Comparison of ENCODE assay signal across 16 cellular contexts in the genomic region with DNA sequence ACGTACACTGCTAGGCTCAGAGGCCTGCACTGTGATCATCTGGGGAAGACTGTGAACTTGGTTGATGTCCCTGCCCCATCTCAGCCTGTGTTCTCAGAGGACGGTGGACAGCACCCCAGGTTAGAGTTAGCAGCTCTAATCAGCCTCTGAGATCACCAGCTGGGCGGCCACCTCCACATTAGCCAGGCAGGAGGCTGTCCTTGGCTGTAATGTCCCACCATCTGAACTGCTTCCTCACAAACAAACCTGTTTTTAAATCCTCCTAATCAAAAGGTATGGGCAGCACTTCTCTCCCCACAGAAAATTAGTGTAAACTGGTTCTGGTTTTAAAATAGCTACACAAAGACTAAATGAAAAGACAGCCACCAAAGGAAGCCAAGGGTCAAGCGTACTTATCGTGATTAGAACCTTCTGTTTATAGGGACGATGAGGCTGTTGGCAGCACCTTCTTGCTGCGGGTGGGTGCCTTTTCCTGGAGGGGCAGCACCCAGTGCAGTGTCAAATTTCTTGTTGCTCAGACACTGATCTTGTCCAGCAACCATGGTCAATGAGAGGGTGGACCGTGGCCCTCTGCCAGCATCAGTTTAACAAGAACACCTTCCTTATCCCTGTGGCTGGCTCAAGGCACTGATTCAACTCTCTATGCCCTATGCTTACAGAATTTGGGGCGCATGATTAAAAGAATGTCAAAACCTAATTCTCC. TPM values are rescaled to one million over a fixed set of nuclear protein-coding genes. Genes with fewer than 3 reads are reported as not detected.
A peak's percentile ranks its signal among the peaks of the same experiment; 100 is the strongest.
DNase-seq lines count a peak whose midpoint lies in the region; ATAC-seq lines count a peak whose summit lies in the region.
"Had no signal": no experiment of that assay in that cellular context is flagged by ENCODE, and none has a peak within 500 bp of the region (broad histone marks: within the 10 kb centered on the region; RNA-seq: fewer than 3 reads in every experiment).

No MANE protein-coding gene starts in this region.

- no peaks in the 10 kb centered on the region for H3K4me1 Mint-ChIP-seq in stimulated activated naive B cell treated with anti-CD40 and anti-IgM and Interleukin-4, amounts not matched to agents 10 μg/mL and 1 μg/mL and 100 μg/mL, for 72 hours
- H3K4me1 Mint-ChIP-seq: activated naive CD8-positive, alpha-beta T cell treated with anti-CD3 and anti-CD28 coated beads, Interleukin-2, amount 10 ng/mL, durations not matched to agents 7 days and 5 days; natural killer cell; stimulated activated naive CD8-positive, alpha-beta T cell treated with anti-CD3 and anti-CD28 coated beads, Interleukin-15, amount 100 ng/mL, for 72 hours had no signal

- H2BK120ac ChIP-seq in neuronal stem cell (ENCODE audit: low read depth, low read length), result no peak overlapping the region

- no peaks in the 10 kb centered on the region for H3K36me3 Mint-ChIP-seq in stimulated activated naive B cell treated with anti-CD40 and anti-IgM and Interleukin-4, amounts not matched to agents 10 μg/mL and 1 μg/mL and 100 μg/mL, for 72 hours
- H3K36me3 Mint-ChIP-seq: activated naive CD8-positive, alpha-beta T cell treated with anti-CD3 and anti-CD28 coated beads, Interleukin-2, amount 10 ng/mL, durations not matched to agents 7 days and 5 days; natural killer cell had no signal

- no peak overlapping the region for H2BK12ac ChIP-seq in neuronal stem cell (ENCODE audit: low read length)

- no peak overlapping the region for H2BK15ac ChIP-seq in neuronal stem cell (ENCODE audit: low read length)

- no peak overlapping the region for H2AK5ac ChIP-seq in neuronal stem cell (ENCODE audit: low read depth, low read length)

- H3K9ac ChIP-seq in neuronal stem cell (ENCODE audit: low read depth, low read length, poor library complexity), result peak overlapping the region; percentile 53
- H3K9ac ChIP-seq: KMS-11 had no signal

- WGBS in neuronal stem cell (ENCODE audit: extremely low coverage in 2 of 2, insufficient read length in 2 of 2, insufficient replicate concordance in 1 of 2), 2 donors, result no CpG with 5 or more reads among the region's 9 CpGs

- H3K18ac ChIP-seq in neuronal stem cell (ENCODE audit: low read length), result peak overlapping the region; percentile 3

- no peak overlapping the region for H3K4me2 ChIP-seq in neuronal stem cell (ENCODE audit: insufficient read depth, low read length, poor library complexity, severe bottlenecking)
- H3K4me2 ChIP-seq: KMS-11 had no signal

- H3K27me3 ChIP-seq in neuronal stem cell (ENCODE audit: control insufficient read depth in 3 of 3, insufficient read depth in 3 of 3, low read depth in 1 of 3, low read length in 3 of 3), result peaks cover 0 to 10% (median 0%) of the 10 kb centered on the region in 3 experiments
- H3K27me3 ChIP-seq: SJSA1 had no signal

- no peak overlapping the region for H3K27ac Mint-ChIP-seq in stimulated activated naive B cell treated with anti-CD40 and anti-IgM and Interleukin-4, amounts not matched to agents 10 μg/mL and 1 μg/mL and 100 μg/mL, for 72 hours
- H3K27ac Mint-ChIP-seq: activated naive CD8-positive, alpha-beta T cell treated with anti-CD3 and anti-CD28 coated beads, Interleukin-2, amount 10 ng/mL, durations not matched to agents 7 days and 5 days; natural killer cell had no signal

- no peaks in the 10 kb centered on the region for H3K9me3 ChIP-seq in neuronal stem cell (replicated peaks in 1 of 2; ENCODE audit: control insufficient read depth in 2 of 2, insufficient read depth in 1 of 2, low read depth in 1 of 2, low read length in 2 of 2)
- H3K9me3 ChIP-seq: SJSA1 had no signal

- H2AFZ ChIP-seq in neuronal stem cell (ENCODE audit: low read length), result no peak overlapping the region

- no peak overlapping the region for H3K14ac ChIP-seq in neuronal stem cell (ENCODE audit: low read length)

- H3K4me3 ChIP-seq in neuronal stem cell (ENCODE audit: low read length in 2 of 2), result no peak overlapping the region
- H3K4me3 ChIP-seq: SJSA1 had no signal

- H3K36me3 ChIP-seq in neuronal stem cell (replicated peaks in 1 of 2; ENCODE audit: control insufficient read depth in 2 of 2, insufficient read depth in 2 of 2, low read length in 2 of 2), result no peaks in the 10 kb centered on the region
- H3K36me3 ChIP-seq: SJSA1 had no signal

- no peak overlapping the region for H3K4ac ChIP-seq in neuronal stem cell (ENCODE audit: low read length)

- peak overlapping the region; percentile 43 for H3K27ac ChIP-seq in epithelial cell of prostate
- H3K27ac ChIP-seq in neuronal stem cell (replicated peaks; ENCODE audit: low read length), result no peak overlapping the region
- H3K27ac ChIP-seq: KMS-11, SJSA1 had no signal

- peaks cover 11 to 12% of the 10 kb centered on the region in 2 donors for H3K27me3 Mint-ChIP-seq in stimulated activated naive B cell treated with anti-CD40 and anti-IgM and Interleukin-4, amounts not matched to agents 10 μg/mL and 1 μg/mL and 100 μg/mL, for 72 hours

- no peaks in the 10 kb centered on the region for H3K79me1 ChIP-seq in neuronal stem cell (ENCODE audit: low read depth, low read length)

- no peak for ATAC-seq in stimulated activated naive B cell treated with anti-CD40 and anti-IgM and Interleukin-4, amounts not matched to agents 10 μg/mL and 1 μg/mL and 100 μg/mL, for 72 hours (replicated peaks)
- ATAC-seq: natural killer cell; stimulated activated naive CD8-positive, alpha-beta T cell treated with anti-CD3 and anti-CD28 coated beads, Interleukin-15, amount 100 ng/mL, for 72 hours had no signal

- DNase-seq in Ammon's horn (ENCODE audit: low spot score) (peak; percentile 4), NCI-H2029 treated with DMSO at 0.1 percent for 48 hours (lab: John Stamatoyannopoulos, UW) (peak; percentile 75), epithelial cell of prostate (ENCODE audit: low read depth, low spot score) (no peak), neuronal stem cell (ENCODE audit: low spot score) (no peak), AML-193 (lab: John Stamatoyannopoulos, UW) (no peak), activated gamma-delta T cell (lab: John Stamatoyannopoulos, UW) (no peak)
- DNase-seq in activated naive CD4-positive, alpha-beta T cell treated with anti-CD3 and anti-CD28 coated beads, Interleukin-2, amount 50 U/mL, for 16 hours, result no peak
- DNase-seq in stimulated activated naive B cell treated with anti-CD40 and anti-IgM and Interleukin-4, amounts not matched to agents 10 μg/mL and 1 μg/mL and 100 μg/mL, for 72 hours, result no peak
- DNase-seq: activated CD4-positive, alpha-beta T cell treated with anti-CD3 and anti-CD28 coated beads for 48 hours; activated naive CD8-positive, alpha-beta T cell treated with anti-CD3 and anti-CD28 coated beads, Interleukin-2, amount 10 ng/mL, durations not matched to agents 7 days and 5 days; natural killer cell; NCI-H226; stimulated activated CD4-positive, alpha-beta T cell treated with anti-CD3 and anti-CD28 coated beads, Interleukin-1b, Interleukin-23, amount 100 ng/mL, for 48 hours; stimulated activated naive CD8-positive, alpha-beta T cell treated with anti-CD3 and anti-CD28 coated beads, Interleukin-15, amount 100 ng/mL, for 72 hours had no signal

- no peak overlapping the region for H3K4me3 Mint-ChIP-seq in stimulated activated naive B cell treated with anti-CD40 and anti-IgM and Interleukin-4, amounts not matched to agents 10 μg/mL and 1 μg/mL and 100 μg/mL, for 72 hours
- H3K4me3 Mint-ChIP-seq: activated naive CD8-positive, alpha-beta T cell treated with anti-CD3 and anti-CD28 coated beads, Interleukin-2, amount 10 ng/mL, durations not matched to agents 7 days and 5 days; natural killer cell; stimulated activated naive CD8-positive, alpha-beta T cell treated with anti-CD3 and anti-CD28 coated beads, Interleukin-15, amount 100 ng/mL, for 72 hours had no signal

- H2BK5ac ChIP-seq in neuronal stem cell (ENCODE audit: low read length), result no peak overlapping the region

- H4K8ac ChIP-seq in neuronal stem cell (ENCODE audit: low read depth, low read length), result no peak overlapping the region

- H3K23ac ChIP-seq in neuronal stem cell (ENCODE audit: low read depth, low read length, poor library complexity), result no peak overlapping the region

- H4K91ac ChIP-seq in neuronal stem cell (ENCODE audit: low read depth, low read length, poor library complexity), result no peak overlapping the region

- peaks cover 5 to 12% of the 10 kb centered on the region in 2 donors for H3K4me1 ChIP-seq in neuronal stem cell (ENCODE audit: control insufficient read depth in 2 of 2, insufficient read depth in 1 of 2, low read depth in 1 of 2, low read length in 2 of 2)

- no peaks in the 10 kb centered on the region for H3K9me3 Mint-ChIP-seq in stimulated activated naive B cell treated with anti-CD40 and anti-IgM and Interleukin-4, amounts not matched to agents 10 μg/mL and 1 μg/mL and 100 μg/mL, for 72 hours
- H3K9me3 Mint-ChIP-seq: activated naive CD8-positive, alpha-beta T cell treated with anti-CD3 and anti-CD28 coated beads, Interleukin-2, amount 10 ng/mL, durations not matched to agents 7 days and 5 days; natural killer cell; stimulated activated naive CD8-positive, alpha-beta T cell treated with anti-CD3 and anti-CD28 coated beads, Interleukin-15, amount 100 ng/mL, for 72 hours had no signal

RNA-seq across cellular contexts. Expression of a gene that starts 24.6 kb away (rescaled TPM):
- polyA plus RNA-seq in neuronal stem cell (2013, experiment 1 of 2), result 0.57 TPM
- polyA plus RNA-seq in neuronal stem cell (2013, experiment 2 of 2), result 0.93 TPM

RNA-seq across cellular contexts. Expression of a gene that starts 54.6 kb away (rescaled TPM):
- polyA plus RNA-seq in neuronal stem cell (2013, experiment 1 of 2), result 0.08 TPM
- polyA plus RNA-seq in neuronal stem cell (2013, experiment 2 of 2), result 0.06 TPM

Comparison
In these comparisons a context has a peak if more than half of its experiments do, and no peak if none do; other contexts are left out.
1. DNase-seq: peak in Ammon's horn (single experiment) and NCI-H2029 treated with DMSO at 0.1 percent for 48 hours (single experiment); none in epithelial cell of prostate (single experiment), neuronal stem cell (single experiment), AML-193 (0 of 2), activated naive CD4-positive, alpha-beta T cell treated with anti-CD3 and anti-CD28 coated beads, Interleukin-2, amount 50 U/mL, for 16 hours (single experiment), activated gamma-delta T cell (single experiment) and stimulated activated naive B cell treated with anti-CD40 and anti-IgM and Interleukin-4, amounts not matched to agents 10 μg/mL and 1 μg/mL and 100 μg/mL, for 72 hours (single experiment).